ENCODE assay signal across 8 cellular contexts in the genomic region with DNA sequence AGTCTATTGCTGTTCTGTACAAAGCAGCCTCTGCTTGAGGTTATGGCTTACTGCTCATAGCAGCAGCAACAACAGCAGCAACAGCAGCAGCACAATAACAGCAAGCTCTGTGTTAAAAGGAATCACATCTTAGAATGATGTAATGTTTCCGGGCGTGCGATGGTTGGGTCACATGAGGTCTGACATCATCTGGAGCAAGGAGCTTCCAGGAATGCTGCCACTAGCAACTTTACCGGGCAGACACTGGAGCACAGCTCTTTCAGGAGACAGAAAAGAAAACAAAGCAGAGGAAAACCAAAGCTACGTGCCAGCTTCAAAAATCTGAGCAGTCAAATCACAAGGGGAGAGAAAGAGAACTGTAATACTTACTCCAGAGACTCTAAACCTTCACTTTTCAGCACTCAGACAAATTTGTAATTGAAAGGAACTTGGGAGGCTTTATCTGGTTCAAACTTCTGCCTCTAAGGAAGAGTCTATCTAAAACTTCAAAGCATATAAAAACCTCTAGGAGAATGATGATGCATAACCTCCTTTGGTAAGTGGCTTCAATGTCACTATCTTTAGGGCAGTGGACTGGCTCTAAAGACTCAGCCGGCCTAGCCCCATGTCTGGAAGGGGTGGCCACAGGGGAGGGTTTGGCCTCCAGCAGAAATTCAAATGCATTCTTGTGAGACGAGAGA. TPM values are rescaled to one million over a fixed set of nuclear protein-coding genes. Genes with fewer than 3 reads are reported as not detected.
DNase-seq lines count a peak whose midpoint lies in the region; ATAC-seq and TF ChIP-seq lines count a peak whose summit lies in the region.

No MANE protein-coding gene starts in this region.

- H3K27ac ChIP-seq in esophagus (ENCODE audit: low read depth in 2 of 2, low read length in 1 of 2) (peak overlapping the region; percentile 23 to 63), muscle layer of duodenum (ENCODE audit: low read length) (peak overlapping the region; percentile 86)

- no peak for ATAC-seq in stimulated activated naive CD8-positive, alpha-beta T cell treated with anti-CD3 and anti-CD28 coated beads, Interleukin-15, Interleukin-2, amounts not matched to agents 100 U/mL and 50 U/mL, for 24 hours
- ATAC-seq in GM21515 (IDR thresholded peaks at IDR 0.05; ENCODE audit: unreplicated experiment), result no peak
- no peak for ATAC-seq in HG03159 (IDR thresholded peaks at IDR 0.05; ENCODE audit: unreplicated experiment)

- H3K4me3 ChIP-seq in esophagus (ENCODE audit: low read depth in 1 of 2, low read length in 2 of 2) (no peak overlapping the region), muscle layer of duodenum (ENCODE audit: low read depth in 1 of 2, low read length in 2 of 2) (no peak overlapping the region)

- H3K27me3 ChIP-seq in esophagus (ENCODE audit: control insufficient read depth in 1 of 2, insufficient read depth in 2 of 2, low read length in 2 of 2), result no peaks in the 10 kb centered on the region
- H3K27me3 ChIP-seq in muscle layer of duodenum (ENCODE audit: low read depth, low read length), result no peaks in the 10 kb centered on the region

- H3K36me3 ChIP-seq in esophagus (ENCODE audit: control insufficient read depth in 2 of 2, insufficient read depth in 2 of 2, low read length in 1 of 2) (no peaks in the 10 kb centered on the region), muscle layer of duodenum (ENCODE audit: control insufficient read depth in 1 of 2, insufficient read depth in 2 of 2, low read length in 2 of 2) (no peaks in the 10 kb centered on the region)

- H3K4me1 ChIP-seq in esophagus (ENCODE audit: control insufficient read depth in 2 of 2, insufficient read depth in 2 of 2, low read length in 1 of 2), result no peaks in the 10 kb centered on the region
- no peaks in the 10 kb centered on the region for H3K4me1 ChIP-seq in muscle layer of duodenum (ENCODE audit: control insufficient read depth in 1 of 2, insufficient read depth in 2 of 2, low read length in 2 of 2)

- 32 to 42% methylated on average over 7 of the region's 7 CpGs for WGBS in esophagus, 2 donors

- H3K9me3 ChIP-seq in esophagus (ENCODE audit: control insufficient read depth in 2 of 2, insufficient read depth in 1 of 2, low read depth in 1 of 2, low read length in 1 of 2) (no peaks in the 10 kb centered on the region), muscle layer of duodenum (ENCODE audit: control insufficient read depth in 1 of 2, low read length in 2 of 2) (no peaks in the 10 kb centered on the region)

- DNase-seq in DMS53 (lab: John Stamatoyannopoulos, UW), result peak; percentile 96
- DNase-seq in stimulated activated naive CD8-positive, alpha-beta T cell treated with anti-CD3 and anti-CD28 coated beads, Interleukin-15, Interleukin-2, amounts not matched to agents 100 U/mL and 50 U/mL, for 24 hours, result no peak
- DNase-seq in activated T-cell treated with anti-CD3 and anti-CD28 coated beads for 4 hours, result no peak

TF ChIP-seq in PFSK-1, 5 proteins besides CTCF, POLR2A, EP300 and RAD21:
- no peak for TF ChIP-seq POLR2AphosphoS5 (IDR thresholded peaks at IDR 0.05; ENCODE audit: low read depth, low read length)
- peak; percentile 67 for TF ChIP-seq FOXP2 (optimal IDR thresholded peaks at IDR 0.05; ENCODE audit: borderline replicate concordance, extremely low read depth, extremely low read length, insufficient read depth)
- 0 out of 2 replicates have a peak, but pooled peaks have one; percentile 29 for TF ChIP-seq SIN3A (IDR thresholded peaks at IDR 0.05; ENCODE audit: borderline replicate concordance, insufficient read depth, low read length)
- TF ChIP-seq, protein P1, sequence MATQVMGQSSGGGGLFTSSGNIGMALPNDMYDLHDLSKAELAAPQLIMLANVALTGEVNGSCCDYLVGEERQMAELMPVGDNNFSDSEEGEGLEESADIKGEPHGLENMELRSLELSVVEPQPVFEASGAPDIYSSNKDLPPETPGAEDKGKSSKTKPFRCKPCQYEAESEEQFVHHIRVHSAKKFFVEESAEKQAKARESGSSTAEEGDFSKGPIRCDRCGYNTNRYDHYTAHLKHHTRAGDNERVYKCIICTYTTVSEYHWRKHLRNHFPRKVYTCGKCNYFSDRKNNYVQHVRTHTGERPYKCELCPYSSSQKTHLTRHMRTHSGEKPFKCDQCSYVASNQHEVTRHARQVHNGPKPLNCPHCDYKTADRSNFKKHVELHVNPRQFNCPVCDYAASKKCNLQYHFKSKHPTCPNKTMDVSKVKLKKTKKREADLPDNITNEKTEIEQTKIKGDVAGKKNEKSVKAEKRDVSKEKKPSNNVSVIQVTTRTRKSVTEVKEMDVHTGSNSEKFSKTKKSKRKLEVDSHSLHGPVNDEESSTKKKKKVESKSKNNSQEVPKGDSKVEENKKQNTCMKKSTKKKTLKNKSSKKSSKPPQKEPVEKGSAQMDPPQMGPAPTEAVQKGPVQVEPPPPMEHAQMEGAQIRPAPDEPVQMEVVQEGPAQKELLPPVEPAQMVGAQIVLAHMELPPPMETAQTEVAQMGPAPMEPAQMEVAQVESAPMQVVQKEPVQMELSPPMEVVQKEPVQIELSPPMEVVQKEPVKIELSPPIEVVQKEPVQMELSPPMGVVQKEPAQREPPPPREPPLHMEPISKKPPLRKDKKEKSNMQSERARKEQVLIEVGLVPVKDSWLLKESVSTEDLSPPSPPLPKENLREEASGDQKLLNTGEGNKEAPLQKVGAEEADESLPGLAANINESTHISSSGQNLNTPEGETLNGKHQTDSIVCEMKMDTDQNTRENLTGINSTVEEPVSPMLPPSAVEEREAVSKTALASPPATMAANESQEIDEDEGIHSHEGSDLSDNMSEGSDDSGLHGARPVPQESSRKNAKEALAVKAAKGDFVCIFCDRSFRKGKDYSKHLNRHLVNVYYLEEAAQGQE (IDR thresholded peaks at IDR 0.05; ENCODE audit: insufficient read depth in 1 of 2, low read depth in 2 of 2, low read length in 2 of 2), result no peak
- no peak for TF ChIP-seq TAF1 (IDR thresholded peaks at IDR 0.05; ENCODE audit: borderline replicate concordance, insufficient read depth, low read length)

RNA-seq across cellular contexts. Expression of gene RAB3GAP2, which starts 28.3 kb away (rescaled TPM):
- polyA plus RNA-seq in PFSK-1 (2012; ENCODE audit: insufficient read length, low read depth), result 24.5 TPM
- polyA plus RNA-seq in esophagus, result 1 to 10 TPM; 5.7 to 6.1 TPM
